Comparison of ENCODE assay signal across 7 cellular contexts in the genomic region with DNA sequence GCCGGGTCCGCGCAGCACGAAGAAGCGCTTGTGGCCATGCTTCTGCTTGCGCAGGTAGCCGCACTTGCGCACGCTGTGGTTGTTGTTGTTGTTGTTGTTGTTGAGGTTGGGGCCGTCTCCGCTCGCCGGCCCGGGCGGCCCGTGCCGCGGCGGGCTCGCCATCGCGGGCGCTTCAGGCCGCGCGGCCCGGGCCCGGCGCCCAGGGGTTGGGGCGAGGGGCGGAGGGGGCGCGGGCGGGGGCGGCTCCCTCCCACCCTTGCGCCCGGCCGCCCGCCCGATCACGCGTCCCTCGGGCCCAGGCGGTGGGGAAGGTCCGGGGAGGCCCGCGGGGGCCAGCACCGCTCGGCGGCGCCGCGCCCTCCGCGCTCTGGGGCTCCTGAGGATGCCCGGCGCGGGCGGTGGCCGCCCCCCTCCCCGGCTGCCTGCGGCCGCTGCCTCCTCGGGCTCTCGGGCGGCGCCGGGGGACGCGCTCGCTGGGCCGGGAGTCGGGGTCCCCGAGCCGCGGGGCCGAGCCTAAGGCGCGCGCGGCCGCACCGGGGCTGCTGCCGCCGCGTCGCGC. TPM values are rescaled to one million over a fixed set of nuclear protein-coding genes. Genes with fewer than 3 reads are reported as not detected.
DNase-seq lines count a peak whose midpoint lies in the region; ATAC-seq and TF ChIP-seq lines count a peak whose summit lies in the region.

No MANE protein-coding gene starts in this region.

- peak in 1 of 2 experiments; percentile 19 for DNase-seq in PC-9
- DNase-seq in epithelial cell of esophagus (ENCODE audit: low read depth) = no peak
- no peak for DNase-seq in osteocyte (ENCODE audit: extremely low spot score, unreplicated experiment)
- DNase-seq in midbrain (lab: John Stamatoyannopoulos, UW) = no peak
- no peak for DNase-seq in NCI-H1694 (lab: John Stamatoyannopoulos, UW)

- TF ChIP-seq CTCF in PC-9 (conservative IDR thresholded peaks at IDR 0.05) = no peak
- TF ChIP-seq CTCF in epithelial cell of esophagus (IDR thresholded peaks at IDR 0.05; ENCODE audit: insufficient read depth, low read depth, low read length, missing control alignments) = no peak
- no peak for TF ChIP-seq CTCF in osteocyte (IDR thresholded peaks at IDR 0.05)

- BruUV-seq in PC-9 (replicated peaks; lab: Mats Ljungman, UMichigan) = no TSS peak

- peaks cover 34% of the 10 kb centered on the region for H3K4me1 ChIP-seq in PC-9 (replicated peaks; ENCODE audit: insufficient read depth)

- peak overlapping the region; percentile 70 for H3K4me3 Mint-ChIP-seq in osteocyte (ENCODE audit: unreplicated experiment)

- peaks cover 15% of the 10 kb centered on the region for H3F3A ChIP-seq in PC-9 (ENCODE audit: insufficient read depth, low read depth)

- H2AFZ ChIP-seq in PC-9 = no peak overlapping the region

- no peaks in the 10 kb centered on the region for H3K9me3 Mint-ChIP-seq in osteocyte (ENCODE audit: unreplicated experiment)

- H3K4me3 ChIP-seq in PC-9 (peak overlapping the region; percentile 100), epithelial cell of esophagus (ENCODE audit: low read length) (peak overlapping the region; percentile 57)

- H3K27ac Mint-ChIP-seq in osteocyte (ENCODE audit: unreplicated experiment) = no peak overlapping the region

- H3K4me2 ChIP-seq in PC-9 = peak overlapping the region; percentile 77

- H3K4me1 Mint-ChIP-seq in osteocyte (ENCODE audit: unreplicated experiment) = peaks cover 27% of the 10 kb centered on the region

- intact Hi-C loops in PC-9 (cut with micrococcal nuclease; ENCODE audit: unreplicated experiment) = loop anchor here (1.0 to 10.0 kb wide), 9 partner anchors 213 to 871 kb away; no protein-coding TSS in a partner anchor

- H3K36me3 Mint-ChIP-seq in osteocyte (ENCODE audit: unreplicated experiment) = peaks cover 9% of the 10 kb centered on the region

- no peaks in the 10 kb centered on the region for H3K9me2 ChIP-seq in PC-9 (ENCODE audit: insufficient read depth)

- H4K20me1 ChIP-seq in PC-9 (ENCODE audit: insufficient read depth) = peaks cover 26% of the 10 kb centered on the region

- ATAC-seq in GM18508 (IDR thresholded peaks at IDR 0.05; ENCODE audit: insufficient read depth, unreplicated experiment) (peak; percentile 4), GM21786 (IDR thresholded peaks at IDR 0.05; ENCODE audit: unreplicated experiment) (peak; percentile 4)

- H3K36me3 ChIP-seq in PC-9 (ENCODE audit: low read depth) = peaks cover 18% of the 10 kb centered on the region

- no peaks in the 10 kb centered on the region for H3K27me3 Mint-ChIP-seq in osteocyte (ENCODE audit: unreplicated experiment)

- no peaks in the 10 kb centered on the region for H3K27me3 ChIP-seq in PC-9 (ENCODE audit: insufficient read depth, low read depth)

- peak overlapping the region; percentile 82 for H3K27ac ChIP-seq in PC-9

- POLR2A ChIA-PET in PC-9 (lab: Charles Lee; ENCODE audit: unreplicated experiment) = no interaction called here

- H3K9me3 ChIP-seq in PC-9 (ENCODE audit: insufficient read depth, low read depth) = no peaks in the 10 kb centered on the region

- CTCF ChIA-PET in PC-9 (lab: Charles Lee) = no interaction called here

- H3K79me2 ChIP-seq in PC-9 (ENCODE audit: low read depth) = peaks cover 82% of the 10 kb centered on the region

RNA-seq across cellular contexts. Expression of a gene that starts 0.4 kb away (rescaled TPM):
- total RNA-seq in PC-9 (2021) (31.3 and 39.2 TPM in 2 replicates), osteocyte (49.1 and 52.3 TPM in 2 replicates)
